Comparison of ENCODE assay signal across 8 cellular contexts in the genomic region with DNA sequence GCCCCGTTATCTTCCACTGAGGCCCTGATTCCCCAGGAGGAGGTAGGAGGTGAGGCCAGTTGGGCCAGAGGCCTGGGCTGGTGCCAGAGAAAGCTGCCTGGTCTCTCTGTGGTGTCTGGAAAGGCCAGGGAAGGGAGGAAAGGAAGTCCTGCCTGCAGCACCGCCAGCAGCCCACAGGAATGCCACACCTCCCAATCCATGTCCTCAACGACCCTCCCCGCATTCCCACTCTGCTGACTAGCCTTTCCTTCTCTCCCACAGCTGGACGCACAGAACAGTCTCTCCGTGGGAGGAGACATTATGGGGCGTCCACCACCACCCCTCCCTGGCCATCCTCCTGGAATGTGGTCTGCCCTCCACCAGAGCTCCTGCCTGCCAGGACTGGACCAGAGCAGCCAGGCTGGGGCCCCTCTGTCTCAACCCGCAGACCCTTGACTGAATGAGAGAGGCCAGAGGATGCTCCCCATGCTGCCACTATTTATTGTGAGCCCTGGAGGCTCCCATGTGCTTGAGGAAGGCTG. TPM values are rescaled to one million over a fixed set of nuclear protein-coding genes. Genes with fewer than 3 reads are reported as not detected.
DNase-seq lines count a peak whose midpoint lies in the region; ATAC-seq and TF ChIP-seq lines count a peak whose summit lies in the region.

No MANE protein-coding gene starts in this region.

- CTCF ChIA-PET in Panc1 (lab: Charles Lee) = no interaction called here
- CTCF ChIA-PET in naive thymus-derived CD4-positive, alpha-beta T cell (lab: Charles Lee) = no interaction called here

- no peak for DNase-seq in Panc1 (ENCODE audit: low read depth, low spot score)
- no peak for DNase-seq in esophagus muscularis mucosa (ENCODE audit: extremely low spot score)
- peak; percentile 88 for DNase-seq in mesenteric fat pad (ENCODE audit: low spot score)
- no peak for DNase-seq in thoracic aorta (ENCODE audit: low spot score)
- no peak for DNase-seq in RKO (ENCODE audit: low spot score)
- no peak for DNase-seq in NCI-H1105 (lab: John Stamatoyannopoulos, UW)
- no peak for DNase-seq in naive thymus-derived CD4-positive, alpha-beta T cell

- peaks cover 0 to 38% (median 20%) of the 10 kb centered on the region in 5 donors for H3K36me3 Mint-ChIP-seq in naive thymus-derived CD4-positive, alpha-beta T cell

- H3K4me3 Mint-ChIP-seq in naive thymus-derived CD4-positive, alpha-beta T cell = no peak overlapping the region

- peak overlapping the region; percentile 97 for H3K27ac ChIP-seq in Panc1 (ENCODE audit: low read length)
- peak overlapping the region; percentile 76 to 85 (median 84) for H3K27ac ChIP-seq in esophagus muscularis mucosa (replicated peaks in 1 of 4)
- peak overlapping the region; percentile 69 to 70 for H3K27ac ChIP-seq in thoracic aorta
- H3K27ac ChIP-seq in naive thymus-derived CD4-positive, alpha-beta T cell (ENCODE audit: low read depth, low read length) = no peak overlapping the region

- peaks cover 0 to 2% (median 0%) of the 10 kb centered on the region in 11 donors for H3K9me3 Mint-ChIP-seq in naive thymus-derived CD4-positive, alpha-beta T cell

- POLR2A ChIA-PET in Panc1 (lab: Charles Lee) = no interaction called here
- POLR2A ChIA-PET in naive thymus-derived CD4-positive, alpha-beta T cell (lab: Charles Lee) = no interaction called here

- WGBS in esophagus muscularis mucosa = 51% methylated on average over 8 of the region's 8 CpGs

- no TSS peak for BruUV-seq in Panc1 (replicated peaks; lab: Mats Ljungman, UMichigan)

- H3K9me3 ChIP-seq in Panc1 (ENCODE audit: control insufficient read depth, insufficient read depth, low read depth, low read length) = no peaks in the 10 kb centered on the region
- H3K9me3 ChIP-seq in esophagus muscularis mucosa = no peaks in the 10 kb centered on the region
- no peaks in the 10 kb centered on the region for H3K9me3 ChIP-seq in thoracic aorta
- H3K9me3 ChIP-seq in naive thymus-derived CD4-positive, alpha-beta T cell (ENCODE audit: control insufficient read depth in 2 of 3, low read length in 3 of 3) = no peaks in the 10 kb centered on the region

- no peak for TF ChIP-seq EP300 in esophagus muscularis mucosa (IDR thresholded peaks at IDR 0.05)

- H3K27ac Mint-ChIP-seq in naive thymus-derived CD4-positive, alpha-beta T cell = no peak overlapping the region

- in situ Hi-C loops in Panc1 (cut with HindIII; ENCODE audit: low pct_unique_long_range_greater_than_20kb, low sequenced_read_pairs) = no loop called here

- no peaks in the 10 kb centered on the region for H3K27me3 Mint-ChIP-seq in naive thymus-derived CD4-positive, alpha-beta T cell

- no peak overlapping the region for H3K4me3 ChIP-seq in Panc1 (ENCODE audit: low read depth in 2 of 2, low read length in 2 of 2)
- H3K4me3 ChIP-seq in esophagus muscularis mucosa = no peak overlapping the region
- no peak overlapping the region for H3K4me3 ChIP-seq in thoracic aorta
- H3K4me3 ChIP-seq in naive thymus-derived CD4-positive, alpha-beta T cell (ENCODE audit: low read length) = no peak overlapping the region

- ATAC-seq in Panc1 = 0 out of 2 replicates have a peak, but pooled peaks have one; percentile 4
- no peak for ATAC-seq in thoracic aorta (ENCODE audit: insufficient number of reproducible peaks, low FRiP score, low read depth)
- no peak for ATAC-seq in HG02763 (IDR thresholded peaks at IDR 0.05; ENCODE audit: unreplicated experiment)
- ATAC-seq in naive thymus-derived CD4-positive, alpha-beta T cell = no peak

- no peak for TF ChIP-seq POLR2A in esophagus muscularis mucosa (IDR thresholded peaks at IDR 0.05; ENCODE audit: low read depth)

- intact Hi-C loops in Panc1 (cut with micrococcal nuclease; ENCODE audit: unreplicated experiment) (no loop called here), esophagus muscularis mucosa (cut with DNase I) (loop anchor here (5.0 kb wide), 2 partner anchors 54 to 61 kb away; partner anchors contain the start of gene AHCYL1)
- intact Hi-C loops in naive thymus-derived CD4-positive, alpha-beta T cell (cut with micrococcal nuclease) = no loop called here

- no peaks in the 10 kb centered on the region for H3K27me3 ChIP-seq in Panc1 (ENCODE audit: control insufficient read depth, insufficient read depth, low read length)
- no peaks in the 10 kb centered on the region for H3K27me3 ChIP-seq in esophagus muscularis mucosa
- H3K27me3 ChIP-seq in thoracic aorta (replicated peaks; ENCODE audit: insufficient read depth) = no peaks in the 10 kb centered on the region
- no peaks in the 10 kb centered on the region for H3K27me3 ChIP-seq in naive thymus-derived CD4-positive, alpha-beta T cell (ENCODE audit: control insufficient read depth in 2 of 2, insufficient read depth in 2 of 2, low read length in 2 of 2)

- TF ChIP-seq CTCF in Panc1 (IDR thresholded peaks at IDR 0.05) = no peak
- no peak for TF ChIP-seq CTCF in esophagus muscularis mucosa (IDR thresholded peaks at IDR 0.05)
- no peak for TF ChIP-seq CTCF in thoracic aorta (IDR thresholded peaks at IDR 0.05)

- H3K4me1 ChIP-seq in Panc1 (ENCODE audit: control insufficient read depth, insufficient read depth, low read length) (peaks cover 88% of the 10 kb centered on the region), esophagus muscularis mucosa (peaks cover 51 to 74% (median 65%) of the 10 kb centered on the region in 4 donors), thoracic aorta (ENCODE audit: control insufficient read depth in 1 of 2, low read depth in 2 of 2) (peaks cover 27 to 49% of the 10 kb centered on the region in 2 donors)
- H3K4me1 ChIP-seq in naive thymus-derived CD4-positive, alpha-beta T cell (ENCODE audit: control insufficient read depth in 2 of 2, insufficient read depth in 2 of 2, low read length in 2 of 2) = no peaks in the 10 kb centered on the region

- H3K4me1 Mint-ChIP-seq in naive thymus-derived CD4-positive, alpha-beta T cell = peaks cover 0 to 13% (median under 1%) of the 10 kb centered on the region in 7 donors

- no peaks in the 10 kb centered on the region; the same call in 1 of the 2 replicates for H3K36me3 ChIP-seq in Panc1 (ENCODE audit: control insufficient read depth, insufficient read depth, low read length)
- peaks cover 35 to 59% (median 54%) of the 10 kb centered on the region in 4 donors for H3K36me3 ChIP-seq in esophagus muscularis mucosa
- peaks cover 28% of the 10 kb centered on the region for H3K36me3 ChIP-seq in thoracic aorta
- H3K36me3 ChIP-seq in naive thymus-derived CD4-positive, alpha-beta T cell (ENCODE audit: control insufficient read depth in 2 of 3, insufficient read depth in 3 of 3, low read length in 3 of 3) = peaks cover 0 to 5% (median 0%) of the 10 kb centered on the region in 3 experiments

RNA-seq across cellular contexts. Expression of gene CSF1, which starts 18.0 kb away (rescaled TPM):
- total RNA-seq in Panc1 (2021; ENCODE audit: unreplicated experiment) (217 TPM), esophagus muscularis mucosa (10 to 100 TPM; 27.0 to 92.6 (median 48.1) TPM), mesenteric fat pad (228 TPM), thoracic aorta (100 to 1,000 TPM; 146 to 171 TPM)
- 109 TPM for polyA plus RNA-seq in Panc1 (2012; ENCODE audit: insufficient read length)
- total RNA-seq in naive thymus-derived CD4-positive, alpha-beta T cell = 100 to 1,000 TPM in 1 of 5 experiments, 10 to 100 TPM in 1, 1 to 10 TPM in 3; 1.4 to 125 (median 5.9) TPM
- 1 to 10 TPM in 1 of 2 donors, under 1 TPM in 1; 0.94 to 2.2 TPM for polyA plus RNA-seq in naive thymus-derived CD4-positive, alpha-beta T cell

RNA-seq across cellular contexts. Expression of gene AHCYL1, which starts 55.9 kb away (rescaled TPM):
- total RNA-seq in Panc1 (2021; ENCODE audit: unreplicated experiment) (174 TPM), esophagus muscularis mucosa (100 to 1,000 TPM in 1 of 4 donors, 10 to 100 TPM in 3; 72.1 to 111 (median 91.0) TPM), mesenteric fat pad (123 TPM), thoracic aorta (10 to 100 TPM; 37.4 to 69.3 TPM)
- 148 TPM for polyA plus RNA-seq in Panc1 (2012; ENCODE audit: insufficient read length)
- total RNA-seq in naive thymus-derived CD4-positive, alpha-beta T cell = 10 to 100 TPM; 16.6 to 60.1 (median 37.1) TPM
- 10 to 100 TPM; 41.3 to 47.6 TPM for polyA plus RNA-seq in naive thymus-derived CD4-positive, alpha-beta T cell
